8 cellular contexts compared by ENCODE assay signal in genomic region chr7:149027560-149028345, GRCh38. TPM values are rescaled to one million over a fixed set of nuclear protein-coding genes. Genes with fewer than 3 reads are reported as not detected.
DNase-seq lines count a peak whose midpoint lies in the region; ATAC-seq, FAIRE-seq and TF ChIP-seq lines count a peak whose summit lies in the region.

No MANE protein-coding gene starts in this region.

- H4K20me1 ChIP-seq in MM.1S (ENCODE audit: insufficient read depth, low read length): no peaks in the 10 kb centered on the region

- peak overlapping the region; percentile 71 for H3K4me2 ChIP-seq in MM.1S (ENCODE audit: low read depth, low read length)

- H3K9me2 ChIP-seq in MM.1S (replicated peaks; ENCODE audit: insufficient read depth, low read length): no peaks in the 10 kb centered on the region

- ATAC-seq in lung (ENCODE audit: insufficient read depth, low FRiP score) (no peak), upper lobe of left lung (ENCODE audit: low FRiP score in 2 of 2) (no peak), GM21423 (IDR thresholded peaks at IDR 0.05; ENCODE audit: unreplicated experiment) (no peak)

- H3K4me1 ChIP-seq in MM.1S (ENCODE audit: low read length) (peaks cover 9% of the 10 kb centered on the region; the same call in 1 of the 2 replicates), lung (ENCODE audit: control insufficient read depth in 2 of 2, insufficient read depth in 2 of 2, low read length in 2 of 2) (peaks cover 5% of the 10 kb centered on the region in 2 donors), upper lobe of left lung (peaks cover 14 to 40% (median 17%) of the 10 kb centered on the region in 4 donors)

- peak; percentile 18 for DNase-seq in DMS53 treated with DMSO at 0.1 percent for 48 hours (lab: John Stamatoyannopoulos, UW; ENCODE audit: unreplicated experiment)
- peak; percentile 21 for DNase-seq in MM.1S
- peak; percentile 8 for DNase-seq in bronchial epithelial cell (ENCODE audit: low read depth)
- DNase-seq in lung (ENCODE audit: low spot score): no peak
- DNase-seq in upper lobe of left lung: no peak
- DNase-seq in OCI-M2 (lab: John Stamatoyannopoulos, UW; ENCODE audit: unreplicated experiment): no peak
- no peak for DNase-seq in Ammon's horn (ENCODE audit: low spot score)

- peaks cover 23% of the 10 kb centered on the region for H3F3A ChIP-seq in MM.1S (ENCODE audit: insufficient read depth, low read length)

- peak overlapping the region; percentile 92 for H3K9ac ChIP-seq in MM.1S (ENCODE audit: low read length)

- no peak for TF ChIP-seq CTCF in MM.1S (IDR thresholded peaks at IDR 0.05; ENCODE audit: low read length)
- TF ChIP-seq CTCF in bronchial epithelial cell (IDR thresholded peaks at IDR 0.05; ENCODE audit: insufficient read depth, low read length, severe bottlenecking): no peak
- no peak for TF ChIP-seq CTCF in lung (IDR thresholded peaks at IDR 0.05; ENCODE audit: control extremely low read depth, extremely low read depth)
- no peak for TF ChIP-seq CTCF in upper lobe of left lung (IDR thresholded peaks at IDR 0.05)

- H3K4me3 ChIP-seq in MM.1S (ENCODE audit: low read length) (peak overlapping the region; percentile 82), bronchial epithelial cell (ENCODE audit: low read depth, low read length) (peak overlapping the region; percentile 86), lung (peak overlapping the region; percentile 97), upper lobe of left lung (peak overlapping the region; percentile 74 to 98 (median 91))

- no peaks in the 10 kb centered on the region for H3K27me3 ChIP-seq in MM.1S (replicated peaks; ENCODE audit: insufficient read depth, low read length)
- H3K27me3 ChIP-seq in bronchial epithelial cell (ENCODE audit: control insufficient read depth, insufficient read depth, low read length): no peaks in the 10 kb centered on the region
- H3K27me3 ChIP-seq in lung (ENCODE audit: control insufficient read depth, insufficient read depth): no peaks in the 10 kb centered on the region
- no peaks in the 10 kb centered on the region for H3K27me3 ChIP-seq in upper lobe of left lung

- no peak for FAIRE-seq in bronchial epithelial cell (lab: Jason Lieb, UNC)

- H3K79me2 ChIP-seq in MM.1S (ENCODE audit: low read length): peaks cover 53% of the 10 kb centered on the region

- TF ChIP-seq POLR2A in upper lobe of left lung (IDR thresholded peaks at IDR 0.05): no peak

- H2AFZ ChIP-seq in MM.1S (ENCODE audit: low read length): peak overlapping the region; percentile 67

- H3K27ac ChIP-seq in MM.1S (ENCODE audit: low read length) (peak overlapping the region; percentile 80), lung (ENCODE audit: low read depth in 1 of 2, low read length in 1 of 2) (peak overlapping the region; percentile 93 to 99), upper lobe of left lung (peak overlapping the region; percentile 87 to 92 (median 90))

- H3K36me3 ChIP-seq in MM.1S (replicated peaks; ENCODE audit: insufficient read depth, low read length) (no peaks in the 10 kb centered on the region), bronchial epithelial cell (ENCODE audit: control insufficient read depth, insufficient read depth, low read length) (peaks cover 2% of the 10 kb centered on the region), lung (ENCODE audit: control insufficient read depth in 2 of 2, insufficient read depth in 2 of 2, low read length in 2 of 2) (peaks cover 0 to 4% of the 10 kb centered on the region in 2 donors), upper lobe of left lung (no peaks in the 10 kb centered on the region)

- H3K9me3 ChIP-seq in MM.1S (replicated peaks; ENCODE audit: insufficient read depth, low read length) (no peaks in the 10 kb centered on the region), lung (ENCODE audit: control insufficient read depth in 2 of 2, insufficient read depth in 1 of 2, low read length in 1 of 2) (no peaks in the 10 kb centered on the region), upper lobe of left lung (no peaks in the 10 kb centered on the region)

- WGBS in lung, 2 donors: 1 to 2% methylated on average over 43 of the region's 43 CpGs
- 0 to 3% methylated on average over 18 to 24 of the region's 43 CpGs for WGBS in upper lobe of left lung, 2 donors

- TF ChIP-seq EP300 in upper lobe of left lung (IDR thresholded peaks at IDR 0.05): no peak

RNA-seq across cellular contexts. Expression of gene PDIA4, which starts 0.6 kb away (rescaled TPM):
- 219 and 414 TPM in 2 replicates for total RNA-seq in bronchial epithelial cell
- 100 to 1,000 TPM in 1 of 2 donors, 10 to 100 TPM in 1; 90.6 to 213 TPM for total RNA-seq in lung
- polyA plus RNA-seq in lung: 100 to 1,000 TPM in 1 of 2 donors, 10 to 100 TPM in 1; 48.6 to 204 TPM
- 100 to 1,000 TPM in 1 of 6 donors, 10 to 100 TPM in 5; 25.1 to 160 (median 77.8) TPM for total RNA-seq in upper lobe of left lung

Comparison
In these comparisons a context has a peak if more than half of its experiments do, and no peak if none do; other contexts are left out.
1. DNase-seq: peak in DMS53 treated with DMSO at 0.1 percent for 48 hours (single experiment), MM.1S (single experiment) and bronchial epithelial cell (single experiment); none in lung (single experiment), upper lobe of left lung (0 of 2), OCI-M2 (single experiment) and Ammon's horn (single experiment).
2. Peak in every context shown above with its lines, with median percentiles within 50 percentile points of each other: H3K27ac ChIP-seq and H3K4me3 ChIP-seq.